Comparison of ENCODE assay signal across 9 cellular contexts in the genomic region with DNA sequence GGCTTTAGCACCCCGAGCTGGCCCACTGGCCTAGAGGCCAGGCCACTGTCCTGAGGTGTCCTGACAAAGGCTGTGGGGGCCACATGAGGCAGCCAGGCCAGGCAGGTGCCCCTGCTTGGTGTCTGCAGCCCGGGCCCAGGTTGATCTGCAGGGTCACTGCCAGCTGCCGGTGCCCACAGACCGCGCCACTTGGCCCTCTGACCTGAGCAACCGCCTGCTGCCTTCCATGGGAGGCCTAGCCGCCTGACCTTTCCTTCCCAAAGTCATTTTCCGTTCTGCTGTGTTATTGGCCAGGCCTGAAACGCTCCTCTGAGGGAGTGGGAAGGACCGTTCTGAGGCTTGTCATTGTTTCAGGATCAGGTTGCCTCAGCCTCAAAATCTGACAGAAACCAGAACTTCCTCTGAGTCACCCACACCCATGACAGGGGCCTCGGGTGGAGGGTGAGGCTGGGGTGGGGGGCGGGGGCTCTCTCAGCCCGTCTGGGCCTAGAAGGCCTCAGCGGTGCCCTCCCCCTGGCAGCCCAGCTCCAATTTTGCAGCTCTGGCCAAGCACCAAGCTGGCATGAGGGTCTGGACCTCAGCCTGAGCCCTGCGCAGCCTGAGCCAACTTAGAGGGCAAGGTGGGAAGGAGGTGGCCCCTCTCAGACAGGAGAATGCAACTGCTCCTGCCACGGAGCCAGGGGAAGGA.
DNase-seq lines count a peak whose midpoint lies in the region; ATAC-seq and TF ChIP-seq lines count a peak whose summit lies in the region.
"Had no signal": no experiment of that assay in that cellular context is flagged by ENCODE, and none has a peak within 500 bp of the region (broad histone marks: within the 10 kb centered on the region; RNA-seq: fewer than 3 reads in every experiment).

No MANE protein-coding gene starts in this region.

- CTCF ChIA-PET in activated CD8-positive, alpha-beta memory T cell treated with anti-CD3 and anti-CD28 coated beads, Interleukin-2, amount 10 ng/mL, durations not matched to agents 7 days and 5 days (lab: Charles Lee): no interaction called here

- no peak overlapping the region for H3K9ac ChIP-seq in parathyroid adenoma

- no peaks in the 10 kb centered on the region for H3K36me3 ChIP-seq in esophagus muscularis mucosa
- no peaks in the 10 kb centered on the region for H3K36me3 ChIP-seq in parathyroid adenoma (ENCODE audit: control insufficient read depth, insufficient read depth, low read length)

- H2AFZ ChIP-seq in parathyroid adenoma: no peak overlapping the region

- WGBS in esophagus muscularis mucosa: 33% methylated on average over 13 of the region's 16 CpGs

- DNase-seq in NK-92 treated with Interleukin-12 subunit alpha and Interleukin-12 subunit beta, amount 100 ng/mL, for 24 hours (lab: John Stamatoyannopoulos, UW): peak; percentile 63
- no peak for DNase-seq in NK-92 (lab: John Stamatoyannopoulos, UW; ENCODE audit: unreplicated experiment)
- DNase-seq in HS-27A (ENCODE audit: low read depth): peak; percentile 69
- peak; percentile 62 for DNase-seq in activated CD8-positive, alpha-beta memory T cell treated with anti-CD3 and anti-CD28 coated beads, Interleukin-2, amount 10 ng/mL, durations not matched to agents 7 days and 5 days
- DNase-seq in esophagus muscularis mucosa (ENCODE audit: extremely low spot score): no peak
- no peak for DNase-seq in type B pancreatic cell (ENCODE audit: extremely low spot score, unreplicated experiment)

- peaks cover 18% of the 10 kb centered on the region for H3K27me3 Mint-ChIP-seq in activated CD8-positive, alpha-beta memory T cell treated with anti-CD3 and anti-CD28 coated beads, Interleukin-2, amount 10 ng/mL, durations not matched to agents 7 days and 5 days
- no peaks in the 10 kb centered on the region for H3K27me3 Mint-ChIP-seq in type B pancreatic cell

- ATAC-seq in activated CD8-positive, alpha-beta memory T cell treated with anti-CD3 and anti-CD28 coated beads, Interleukin-2, amount 10 ng/mL, durations not matched to agents 7 days and 5 days: peak; percentile 89
- ATAC-seq in HG03521 (IDR thresholded peaks at IDR 0.05; ENCODE audit: unreplicated experiment): no peak

- TF ChIP-seq CTCF in esophagus muscularis mucosa (IDR thresholded peaks at IDR 0.05) (no peak), parathyroid adenoma (IDR thresholded peaks at IDR 0.05) (no peak), type B pancreatic cell (conservative IDR thresholded peaks at IDR 0.05) (no peak)

- H3K4me3 Mint-ChIP-seq in activated CD8-positive, alpha-beta memory T cell treated with anti-CD3 and anti-CD28 coated beads, Interleukin-2, amount 10 ng/mL, durations not matched to agents 7 days and 5 days: no peak overlapping the region
- no peak overlapping the region for H3K4me3 Mint-ChIP-seq in type B pancreatic cell

- H3K4me1 ChIP-seq in esophagus muscularis mucosa (peaks cover 23 to 27% (median 27%) of the 10 kb centered on the region in 4 donors), parathyroid adenoma (no peaks in the 10 kb centered on the region)

- no peaks in the 10 kb centered on the region for H3K79me2 ChIP-seq in parathyroid adenoma

- peaks cover 28% of the 10 kb centered on the region for H3K4me1 Mint-ChIP-seq in activated CD8-positive, alpha-beta memory T cell treated with anti-CD3 and anti-CD28 coated beads, Interleukin-2, amount 10 ng/mL, durations not matched to agents 7 days and 5 days
- H3K4me1 Mint-ChIP-seq in type B pancreatic cell (ENCODE audit: unreplicated experiment): peaks cover 27% of the 10 kb centered on the region

- H3K4me3 ChIP-seq in esophagus muscularis mucosa (no peak overlapping the region), parathyroid adenoma (ENCODE audit: low read depth, low read length) (no peak overlapping the region)

- H3K27ac ChIP-seq in esophagus muscularis mucosa (replicated peaks in 1 of 4) (peak overlapping the region; percentile 53 to 78 (median 65)), parathyroid adenoma (peak overlapping the region; percentile 29)
- H3K27ac ChIP-seq: 22Rv1 had no signal

- H3K9me3 ChIP-seq in esophagus muscularis mucosa: no peaks in the 10 kb centered on the region
- H3K9me3 ChIP-seq in parathyroid adenoma (ENCODE audit: control insufficient read depth, low read length): no peaks in the 10 kb centered on the region

- no peaks in the 10 kb centered on the region for H3K36me3 Mint-ChIP-seq in activated CD8-positive, alpha-beta memory T cell treated with anti-CD3 and anti-CD28 coated beads, Interleukin-2, amount 10 ng/mL, durations not matched to agents 7 days and 5 days
- no peaks in the 10 kb centered on the region for H3K36me3 Mint-ChIP-seq in type B pancreatic cell

- TF ChIP-seq POLR2A in esophagus muscularis mucosa (IDR thresholded peaks at IDR 0.05; ENCODE audit: low read depth): no peak

- H3K27me3 ChIP-seq in esophagus muscularis mucosa (no peaks in the 10 kb centered on the region), parathyroid adenoma (ENCODE audit: control insufficient read depth, insufficient read depth, low read length) (no peaks in the 10 kb centered on the region)

- no peak for TF ChIP-seq EP300 in esophagus muscularis mucosa (IDR thresholded peaks at IDR 0.05)

- intact Hi-C loops in esophagus muscularis mucosa (cut with DNase I): no loop called here

- H3K4me2 ChIP-seq in parathyroid adenoma (ENCODE audit: low read length): no peak overlapping the region

- no peaks in the 10 kb centered on the region for H3K9me3 Mint-ChIP-seq in activated CD8-positive, alpha-beta memory T cell treated with anti-CD3 and anti-CD28 coated beads, Interleukin-2, amount 10 ng/mL, durations not matched to agents 7 days and 5 days (ENCODE audit: low read depth)
- H3K9me3 Mint-ChIP-seq in type B pancreatic cell: peaks cover 13% of the 10 kb centered on the region

- H3K27ac Mint-ChIP-seq in activated CD8-positive, alpha-beta memory T cell treated with anti-CD3 and anti-CD28 coated beads, Interleukin-2, amount 10 ng/mL, durations not matched to agents 7 days and 5 days: peak overlapping the region; percentile 60
- peak overlapping the region; percentile 79 for H3K27ac Mint-ChIP-seq in type B pancreatic cell

Comparison
In these comparisons a context has a peak if more than half of its experiments do, and no peak if none do; other contexts are left out.
1. DNase-seq: peak in NK-92 treated with Interleukin-12 subunit alpha and Interleukin-12 subunit beta, amount 100 ng/mL, for 24 hours (single experiment), HS-27A (single experiment) and activated CD8-positive, alpha-beta memory T cell treated with anti-CD3 and anti-CD28 coated beads, Interleukin-2, amount 10 ng/mL, durations not matched to agents 7 days and 5 days (single experiment); none in NK-92 (single experiment), esophagus muscularis mucosa (single experiment) and type B pancreatic cell (single experiment).